1 cellular context compared by ENCODE assay signal in genomic region chr3:119700920-119701734, GRCh38.
TF ChIP-seq lines count a peak whose summit lies in the region.

No MANE protein-coding gene starts in this region.

TF ChIP-seq in GM12878, 131 proteins besides CTCF, POLR2A, EP300 and RAD21 (continued from another document and continues in another):
- TF ChIP-seq ZBTB33 (IDR thresholded peaks at IDR 0.05) (no peak), STAT3 (IDR thresholded peaks at IDR 0.05; ENCODE audit: low read depth, low read length) (no peak), CBFB (IDR thresholded peaks at IDR 0.05; ENCODE audit: low read depth) (no peak), SMARCA5 (IDR thresholded peaks at IDR 0.05) (0 out of 2 replicates have a peak, but pooled peaks have one; percentile 15), ZNF207 (IDR thresholded peaks at IDR 0.05; ENCODE audit: borderline replicate concordance) (no peak), SMAD5 (IDR thresholded peaks at IDR 0.05; ENCODE audit: low read depth) (no peak), ZBTB40 (IDR thresholded peaks at IDR 0.05; ENCODE audit: borderline replicate concordance) (no peak), JUNB (IDR thresholded peaks at IDR 0.05) (no peak; the same call in 1 of the 2 replicates), NR2C1 (IDR thresholded peaks at IDR 0.05) (peak; percentile 39; the same call in 1 of the 2 replicates), MTA2 (IDR thresholded peaks at IDR 0.05; ENCODE audit: low read depth) (no peak; the same call in 1 of the 2 replicates), SREBF1 (IDR thresholded peaks at IDR 0.05; ENCODE audit: low read length) (no peak), TCF3 (IDR thresholded peaks at IDR 0.05; ENCODE audit: borderline replicate concordance, insufficient read depth, low read depth, low read length) (no peak), GATAD2B (conservative IDR thresholded peaks at IDR 0.05; ENCODE audit: low read depth) (0 out of 2 replicates have a peak, but pooled peaks have one; percentile 24), RELB (IDR thresholded peaks at IDR 0.05; ENCODE audit: low read depth) (peak; percentile 21; the same call in 1 of the 2 replicates), BCLAF1 (IDR thresholded peaks at IDR 0.05) (no peak), IRF3 (IDR thresholded peaks at IDR 0.05) (no peak), BCL11A (IDR thresholded peaks at IDR 0.05; ENCODE audit: low read depth, low read length) (no peak), KAT2A (conservative IDR thresholded peaks at IDR 0.05; ENCODE audit: control insufficient read depth, low read depth, low read length) (no peak), CHD1 (IDR thresholded peaks at IDR 0.05; ENCODE audit: low read depth, low read length) (no peak), ZNF592 (IDR thresholded peaks at IDR 0.05) (no peak), POLR2AphosphoS2 (IDR thresholded peaks at IDR 0.05; ENCODE audit: low read depth, low read length) (no peak), PBX3 (IDR thresholded peaks at IDR 0.05; ENCODE audit: insufficient replicate concordance, low read depth, low read length) (no peak), ZBED1 (IDR thresholded peaks at IDR 0.05; ENCODE audit: borderline replicate concordance) (no peak), TBL1XR1 (IDR thresholded peaks at IDR 0.05; ENCODE audit: low read depth, low read length) (no peak)
- TF ChIP-seq, protein P1, sequence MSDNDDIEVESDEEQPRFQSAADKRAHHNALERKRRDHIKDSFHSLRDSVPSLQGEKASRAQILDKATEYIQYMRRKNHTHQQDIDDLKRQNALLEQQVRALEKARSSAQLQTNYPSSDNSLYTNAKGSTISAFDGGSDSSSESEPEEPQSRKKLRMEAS (IDR thresholded peaks at IDR 0.05; ENCODE audit: low read depth, low read length) = no peak
- TF ChIP-seq, protein P2, sequence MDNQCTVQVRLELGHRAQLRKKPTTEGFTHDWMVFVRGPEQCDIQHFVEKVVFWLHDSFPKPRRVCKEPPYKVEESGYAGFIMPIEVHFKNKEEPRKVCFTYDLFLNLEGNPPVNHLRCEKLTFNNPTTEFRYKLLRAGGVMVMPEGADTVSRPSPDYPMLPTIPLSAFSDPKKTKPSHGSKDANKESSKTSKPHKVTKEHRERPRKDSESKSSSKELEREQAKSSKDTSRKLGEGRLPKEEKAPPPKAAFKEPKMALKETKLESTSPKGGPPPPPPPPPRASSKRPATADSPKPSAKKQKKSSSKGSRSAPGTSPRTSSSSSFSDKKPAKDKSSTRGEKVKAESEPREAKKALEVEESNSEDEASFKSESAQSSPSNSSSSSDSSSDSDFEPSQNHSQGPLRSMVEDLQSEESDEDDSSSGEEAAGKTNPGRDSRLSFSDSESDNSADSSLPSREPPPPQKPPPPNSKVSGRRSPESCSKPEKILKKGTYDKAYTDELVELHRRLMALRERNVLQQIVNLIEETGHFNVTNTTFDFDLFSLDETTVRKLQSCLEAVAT (IDR thresholded peaks at IDR 0.05) = peak; percentile 67; the same call in 1 of the 2 replicates
- TF ChIP-seq, protein P3, sequence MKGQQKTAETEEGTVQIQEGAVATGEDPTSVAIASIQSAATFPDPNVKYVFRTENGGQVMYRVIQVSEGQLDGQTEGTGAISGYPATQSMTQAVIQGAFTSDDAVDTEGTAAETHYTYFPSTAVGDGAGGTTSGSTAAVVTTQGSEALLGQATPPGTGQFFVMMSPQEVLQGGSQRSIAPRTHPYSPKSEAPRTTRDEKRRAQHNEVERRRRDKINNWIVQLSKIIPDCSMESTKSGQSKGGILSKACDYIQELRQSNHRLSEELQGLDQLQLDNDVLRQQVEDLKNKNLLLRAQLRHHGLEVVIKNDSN (IDR thresholded peaks at IDR 0.05; ENCODE audit: borderline replicate concordance, extremely low read length, insufficient read depth, low read depth, low read length) = no peak
- TF ChIP-seq, protein P4, sequence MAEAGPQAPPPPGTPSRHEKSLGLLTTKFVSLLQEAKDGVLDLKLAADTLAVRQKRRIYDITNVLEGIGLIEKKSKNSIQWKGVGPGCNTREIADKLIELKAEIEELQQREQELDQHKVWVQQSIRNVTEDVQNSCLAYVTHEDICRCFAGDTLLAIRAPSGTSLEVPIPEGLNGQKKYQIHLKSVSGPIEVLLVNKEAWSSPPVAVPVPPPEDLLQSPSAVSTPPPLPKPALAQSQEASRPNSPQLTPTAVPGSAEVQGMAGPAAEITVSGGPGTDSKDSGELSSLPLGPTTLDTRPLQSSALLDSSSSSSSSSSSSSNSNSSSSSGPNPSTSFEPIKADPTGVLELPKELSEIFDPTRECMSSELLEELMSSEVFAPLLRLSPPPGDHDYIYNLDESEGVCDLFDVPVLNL (IDR thresholded peaks at IDR 0.05; ENCODE audit: low read depth, low read length) = no peak
- TF ChIP-seq, protein P5, sequence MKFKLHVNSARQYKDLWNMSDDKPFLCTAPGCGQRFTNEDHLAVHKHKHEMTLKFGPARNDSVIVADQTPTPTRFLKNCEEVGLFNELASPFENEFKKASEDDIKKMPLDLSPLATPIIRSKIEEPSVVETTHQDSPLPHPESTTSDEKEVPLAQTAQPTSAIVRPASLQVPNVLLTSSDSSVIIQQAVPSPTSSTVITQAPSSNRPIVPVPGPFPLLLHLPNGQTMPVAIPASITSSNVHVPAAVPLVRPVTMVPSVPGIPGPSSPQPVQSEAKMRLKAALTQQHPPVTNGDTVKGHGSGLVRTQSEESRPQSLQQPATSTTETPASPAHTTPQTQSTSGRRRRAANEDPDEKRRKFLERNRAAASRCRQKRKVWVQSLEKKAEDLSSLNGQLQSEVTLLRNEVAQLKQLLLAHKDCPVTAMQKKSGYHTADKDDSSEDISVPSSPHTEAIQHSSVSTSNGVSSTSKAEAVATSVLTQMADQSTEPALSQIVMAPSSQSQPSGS (IDR thresholded peaks at IDR 0.05; ENCODE audit: low read length) = no peak
